Comparison of ENCODE assay signal across 1 cellular context in the genomic region with DNA sequence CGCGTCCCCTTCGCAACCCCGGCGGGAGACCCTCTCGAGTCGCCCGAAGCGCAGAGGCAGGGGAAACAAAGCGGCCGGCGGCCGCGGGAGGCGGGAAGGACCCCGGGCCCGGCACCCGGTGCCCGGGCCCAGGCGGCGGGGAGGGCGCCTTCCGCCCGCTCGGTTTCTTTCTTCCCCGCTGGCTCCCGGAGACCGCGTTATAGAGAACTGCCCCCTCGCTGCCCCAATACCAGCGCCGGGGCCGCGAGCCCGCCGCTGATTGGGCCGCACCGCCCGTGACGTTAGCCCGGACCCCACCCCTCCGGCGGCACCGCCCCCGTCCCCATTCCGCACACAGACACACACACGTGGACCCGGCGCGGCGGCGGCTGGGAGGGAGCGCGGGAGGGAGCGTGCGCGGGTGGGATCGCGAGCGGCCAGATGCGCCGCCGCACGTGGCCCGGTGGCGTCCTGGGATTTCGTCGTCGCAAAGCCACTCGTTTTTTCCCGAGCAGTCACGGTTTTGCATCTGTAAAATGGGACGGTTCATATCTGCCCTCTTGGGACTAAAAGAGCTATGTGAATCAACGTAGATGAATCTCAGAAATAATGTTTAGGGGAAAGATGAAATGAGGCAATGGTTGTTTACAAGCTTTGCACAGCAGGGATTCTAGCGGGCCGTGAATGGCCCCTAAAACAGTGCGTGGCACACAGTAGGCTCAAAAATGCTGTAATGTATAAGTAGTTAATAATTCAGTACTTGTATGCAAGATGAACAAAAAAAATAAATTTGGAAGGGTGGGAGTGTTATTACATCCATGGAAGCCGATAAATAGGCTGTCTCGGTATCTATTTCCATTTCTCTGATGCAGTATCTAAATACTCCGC.
TF ChIP-seq lines count a peak whose summit lies in the region.

A gene (minus strand): TSS at position 209 of the 867 bp plus-strand sequence. CDS start 462 bp downstream, outside the sequence.

TF ChIP-seq in HepG2, 621 proteins besides CTCF, POLR2A, EP300 and RAD21 (continued from another document):
- TF ChIP-seq U2AF2 (IDR thresholded peaks at IDR 0.05; ENCODE audit: low read depth, low read length) (no peak), ZNF205 (CRISPR knock-in tag; IDR thresholded peaks at IDR 0.05) (peak; percentile 93), MYNN (CRISPR knock-in tag; IDR thresholded peaks at IDR 0.05; ENCODE audit: low read depth) (peak; percentile 84; the same call in 1 of the 2 replicates), ZFP1 (CRISPR knock-in tag; IDR thresholded peaks at IDR 0.05) (peak; percentile 35; the same call in 1 of the 2 replicates), ZFP36 (IDR thresholded peaks at IDR 0.05; ENCODE audit: borderline replicate concordance, low read depth, low read length, partially characterized antibody) (no peak), ZKSCAN1 (IDR thresholded peaks at IDR 0.05; ENCODE audit: low read length) (peak; percentile 92), KLF6 (CRISPR knock-in tag; IDR thresholded peaks at IDR 0.05) (peak; percentile 99), RARA (CRISPR knock-in tag; IDR thresholded peaks at IDR 0.05) (peak; percentile 77), ZNF720 (CRISPR knock-in tag; IDR thresholded peaks at IDR 0.05) (peak; percentile 92; the same call in 1 of the 2 replicates), ZNF12 (CRISPR knock-in tag; IDR thresholded peaks at IDR 0.05) (no peak), RCOR2 (CRISPR knock-in tag; IDR thresholded peaks at IDR 0.05) (peak; percentile 84; the same call in 1 of the 2 replicates)
- TF ChIP-seq, protein P1, sequence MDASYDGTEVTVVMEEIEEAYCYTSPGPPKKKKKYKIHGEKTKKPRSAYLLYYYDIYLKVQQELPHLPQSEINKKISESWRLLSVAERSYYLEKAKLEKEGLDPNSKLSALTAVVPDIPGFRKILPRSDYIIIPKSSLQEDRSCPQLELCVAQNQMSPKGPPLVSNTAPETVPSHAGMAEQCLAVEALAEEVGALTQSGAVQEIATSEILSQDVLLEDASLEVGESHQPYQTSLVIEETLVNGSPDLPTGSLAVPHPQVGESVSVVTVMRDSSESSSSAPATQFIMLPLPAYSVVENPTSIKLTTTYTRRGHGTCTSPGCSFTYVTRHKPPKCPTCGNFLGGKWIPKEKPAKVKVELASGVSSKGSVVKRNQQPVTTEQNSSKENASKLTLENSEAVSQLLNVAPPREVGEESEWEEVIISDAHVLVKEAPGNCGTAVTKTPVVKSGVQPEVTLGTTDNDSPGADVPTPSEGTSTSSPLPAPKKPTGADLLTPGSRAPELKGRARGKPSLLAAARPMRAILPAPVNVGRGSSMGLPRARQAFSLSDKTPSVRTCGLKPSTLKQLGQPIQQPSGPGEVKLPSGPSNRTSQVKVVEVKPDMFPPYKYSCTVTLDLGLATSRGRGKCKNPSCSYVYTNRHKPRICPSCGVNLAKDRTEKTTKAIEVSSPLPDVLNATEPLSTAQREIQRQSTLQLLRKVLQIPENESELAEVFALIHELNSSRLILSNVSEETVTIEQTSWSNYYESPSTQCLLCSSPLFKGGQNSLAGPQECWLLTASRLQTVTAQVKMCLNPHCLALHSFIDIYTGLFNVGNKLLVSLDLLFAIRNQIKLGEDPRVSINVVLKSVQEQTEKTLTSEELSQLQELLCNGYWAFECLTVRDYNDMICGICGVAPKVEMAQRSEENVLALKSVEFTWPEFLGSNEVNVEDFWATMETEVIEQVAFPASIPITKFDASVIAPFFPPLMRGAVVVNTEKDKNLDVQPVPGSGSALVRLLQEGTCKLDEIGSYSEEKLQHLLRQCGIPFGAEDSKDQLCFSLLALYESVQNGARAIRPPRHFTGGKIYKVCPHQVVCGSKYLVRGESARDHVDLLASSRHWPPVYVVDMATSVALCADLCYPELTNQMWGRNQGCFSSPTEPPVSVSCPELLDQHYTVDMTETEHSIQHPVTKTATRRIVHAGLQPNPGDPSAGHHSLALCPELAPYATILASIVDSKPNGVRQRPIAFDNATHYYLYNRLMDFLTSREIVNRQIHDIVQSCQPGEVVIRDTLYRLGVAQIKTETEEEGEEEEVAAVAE (CRISPR knock-in tag; IDR thresholded peaks at IDR 0.05; ENCODE audit: borderline replicate concordance), result no peak
- TF ChIP-seq, protein P2, sequence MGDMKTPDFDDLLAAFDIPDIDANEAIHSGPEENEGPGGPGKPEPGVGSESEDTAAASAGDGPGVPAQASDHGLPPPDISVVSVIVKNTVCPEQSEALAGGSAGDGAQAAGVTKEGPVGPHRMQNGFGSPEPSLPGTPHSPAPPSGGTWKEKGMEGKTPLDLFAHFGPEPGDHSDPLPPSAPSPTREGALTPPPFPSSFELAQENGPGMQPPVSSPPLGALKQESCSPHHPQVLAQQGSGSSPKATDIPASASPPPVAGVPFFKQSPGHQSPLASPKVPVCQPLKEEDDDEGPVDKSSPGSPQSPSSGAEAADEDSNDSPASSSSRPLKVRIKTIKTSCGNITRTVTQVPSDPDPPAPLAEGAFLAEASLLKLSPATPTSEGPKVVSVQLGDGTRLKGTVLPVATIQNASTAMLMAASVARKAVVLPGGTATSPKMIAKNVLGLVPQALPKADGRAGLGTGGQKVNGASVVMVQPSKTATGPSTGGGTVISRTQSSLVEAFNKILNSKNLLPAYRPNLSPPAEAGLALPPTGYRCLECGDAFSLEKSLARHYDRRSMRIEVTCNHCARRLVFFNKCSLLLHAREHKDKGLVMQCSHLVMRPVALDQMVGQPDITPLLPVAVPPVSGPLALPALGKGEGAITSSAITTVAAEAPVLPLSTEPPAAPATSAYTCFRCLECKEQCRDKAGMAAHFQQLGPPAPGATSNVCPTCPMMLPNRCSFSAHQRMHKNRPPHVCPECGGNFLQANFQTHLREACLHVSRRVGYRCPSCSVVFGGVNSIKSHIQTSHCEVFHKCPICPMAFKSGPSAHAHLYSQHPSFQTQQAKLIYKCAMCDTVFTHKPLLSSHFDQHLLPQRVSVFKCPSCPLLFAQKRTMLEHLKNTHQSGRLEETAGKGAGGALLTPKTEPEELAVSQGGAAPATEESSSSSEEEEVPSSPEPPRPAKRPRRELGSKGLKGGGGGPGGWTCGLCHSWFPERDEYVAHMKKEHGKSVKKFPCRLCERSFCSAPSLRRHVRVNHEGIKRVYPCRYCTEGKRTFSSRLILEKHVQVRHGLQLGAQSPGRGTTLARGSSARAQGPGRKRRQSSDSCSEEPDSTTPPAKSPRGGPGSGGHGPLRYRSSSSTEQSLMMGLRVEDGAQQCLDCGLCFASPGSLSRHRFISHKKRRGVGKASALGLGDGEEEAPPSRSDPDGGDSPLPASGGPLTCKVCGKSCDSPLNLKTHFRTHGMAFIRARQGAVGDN (CRISPR knock-in tag; IDR thresholded peaks at IDR 0.05), result peak; percentile 98
